ENCODE assay signal across 8 cellular contexts in the genomic region with DNA sequence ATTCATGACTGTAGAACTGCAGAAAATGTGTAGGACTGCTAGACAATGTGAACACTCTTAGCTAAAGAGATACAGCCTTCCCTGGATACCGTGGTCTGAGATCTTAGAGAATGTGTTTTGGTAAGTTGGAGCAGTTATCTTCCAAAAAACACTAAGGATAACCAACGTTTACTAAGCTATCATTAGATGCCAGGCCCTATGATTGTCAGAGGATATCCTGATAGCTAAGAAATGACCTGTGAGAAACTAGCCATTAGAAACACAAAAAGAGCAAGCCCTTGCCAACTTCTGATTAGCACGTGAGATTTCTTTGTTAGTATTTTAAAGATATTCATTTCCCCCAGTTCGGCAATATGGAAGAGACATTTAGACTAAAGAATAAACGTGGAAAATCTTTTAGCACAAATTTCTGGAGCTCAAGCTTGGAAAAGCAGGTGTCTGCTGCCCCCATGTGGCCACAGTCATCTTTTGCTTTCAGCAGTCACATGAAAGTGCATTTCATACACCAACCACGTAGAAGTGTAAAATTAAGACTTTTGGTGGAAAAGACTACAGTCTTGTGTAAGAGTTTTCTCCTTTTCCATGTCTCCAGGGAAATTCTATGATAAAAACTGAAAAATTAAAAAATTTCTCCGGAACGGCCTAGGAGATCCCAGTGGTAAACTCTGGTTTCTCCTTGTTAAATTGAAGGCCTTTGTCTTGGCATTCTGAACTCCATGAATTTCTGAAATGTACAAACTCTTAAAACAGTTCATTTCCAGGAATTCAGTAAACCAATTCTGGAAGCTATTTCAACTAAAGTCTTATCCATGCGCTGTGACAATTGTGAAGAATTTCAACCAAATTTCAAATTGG.
A peak's percentile ranks its signal among the peaks of the same experiment; 100 is the strongest.
DNase-seq lines count a peak whose midpoint lies in the region; ATAC-seq and TF ChIP-seq lines count a peak whose summit lies in the region.

No MANE protein-coding gene starts in this region.

- no peak overlapping the region for H3K4me3 ChIP-seq in choroid plexus epithelial cell (ENCODE audit: low read depth, low read length)
- H3K4me3 ChIP-seq in lower leg skin (ENCODE audit: low read depth, poor library complexity, severe bottlenecking) = no peak overlapping the region

- DNase-seq in SIG-M5 treated with dmso at 0.1 percent for 504 hours (lab: John Stamatoyannopoulos, UW; ENCODE audit: unreplicated experiment) = peak; percentile 13
- DNase-seq in SIG-M5 (lab: John Stamatoyannopoulos, UW) = no peak
- peak; percentile 30 for DNase-seq in NCI-H1694 treated with DMSO at 0.1 percent for 48 hours (lab: John Stamatoyannopoulos, UW)
- peak; percentile 57 to 62 for DNase-seq in activated CD4-positive, alpha-beta T cell treated with anti-CD3 and anti-CD28 coated beads for 24 hours (ENCODE audit: low read depth in 2 of 2)
- DNase-seq in choroid plexus epithelial cell (ENCODE audit: low read depth) = peak; percentile 79
- DNase-seq in lower leg skin (ENCODE audit: low spot score in 2 of 2) = peak; percentile 43 to 92
- peak; percentile 40 for DNase-seq in stimulated activated CD8-positive, alpha-beta memory T cell treated with anti-CD3 and anti-CD28 coated beads, Interleukin-12 subunit alpha, Interleukin-12 subunit beta, amount 100 ng/mL, for 1 hour (ENCODE audit: low read depth)

- TF ChIP-seq CTCF in choroid plexus epithelial cell (conservative IDR thresholded peaks at IDR 0.05; ENCODE audit: low read depth, low read length) = peak; percentile 74
- TF ChIP-seq CTCF in lower leg skin (IDR thresholded peaks at IDR 0.05) = no peak

- WGBS in lower leg skin, 2 donors = 15 to 21% methylated on average over 9 of the region's 9 CpGs

- intact Hi-C loops in lower leg skin (cut with DNase I; ENCODE audit: low total_unique reads) = no loop called here

- ATAC-seq in GM18867 (IDR thresholded peaks at IDR 0.05; ENCODE audit: unreplicated experiment) = no peak

- TF ChIP-seq POLR2A in lower leg skin (IDR thresholded peaks at IDR 0.05) = no peak
